In genomic region chr16:69017036-69017783, GRCh38 we compare ENCODE assay signal across 8 cellular contexts.
DNase-seq lines count a peak whose midpoint lies in the region; ATAC-seq and TF ChIP-seq lines count a peak whose summit lies in the region.
"Had no signal": no experiment of that assay in that cellular context is flagged by ENCODE, and none has a peak within 500 bp of the region (broad histone marks: within the 10 kb centered on the region; RNA-seq: fewer than 3 reads in every experiment).

No MANE protein-coding gene starts in this region.

- H3K9me3 ChIP-seq in Panc1 (ENCODE audit: control insufficient read depth, insufficient read depth, low read depth, low read length) (no peaks in the 10 kb centered on the region), hepatocyte (ENCODE audit: low read depth) (no peaks in the 10 kb centered on the region)

- H3K27me3 ChIP-seq in Panc1 (ENCODE audit: control insufficient read depth, insufficient read depth, low read length) (no peaks in the 10 kb centered on the region), hepatocyte (no peaks in the 10 kb centered on the region)

- no peaks in the 10 kb centered on the region for H3K9me2 ChIP-seq in hepatocyte (replicated peaks; ENCODE audit: insufficient read depth)

- H3K36me3 ChIP-seq in Panc1 (ENCODE audit: control insufficient read depth, insufficient read depth, low read length) (no peaks in the 10 kb centered on the region), hepatocyte (replicated peaks; ENCODE audit: insufficient read depth, low read depth) (no peaks in the 10 kb centered on the region)

- intact Hi-C loops in Panc1 (cut with micrococcal nuclease; ENCODE audit: unreplicated experiment): no loop called here

- 79% methylated on average over 2 of the region's 2 CpGs for WGBS in hepatocyte (ENCODE audit: low lambda C conversion rate, missing lambda C conversion rate)

- CTCF ChIA-PET in Panc1 (lab: Charles Lee): no interaction called here

- H3K4me2 ChIP-seq in hepatocyte: no peak overlapping the region

- H3K79me2 ChIP-seq in hepatocyte: no peaks in the 10 kb centered on the region

- H3K4me3 ChIP-seq in GM12865 (ENCODE audit: low read depth, low read length) (no peak overlapping the region), Panc1 (ENCODE audit: low read depth in 2 of 2, low read length in 2 of 2) (no peak overlapping the region), epithelial cell of esophagus (ENCODE audit: low read length) (no peak overlapping the region), hepatocyte (no peak overlapping the region)
- H3K4me3 ChIP-seq: SK-N-MC had no signal

- POLR2A ChIA-PET in Panc1 (lab: Charles Lee): interaction anchor here (0.6 kb wide), 1 partner anchor 67 kb away, joined by 3 read pairs; no protein-coding TSS in a partner anchor

- H4K20me1 ChIP-seq in hepatocyte (ENCODE audit: insufficient read depth, poor library complexity, severe bottlenecking): no peaks in the 10 kb centered on the region

- no TSS peak for BruUV-seq in Panc1 (replicated peaks; lab: Mats Ljungman, UMichigan)

- DNase-seq in GM12865 (ENCODE audit: low read depth): peak; percentile 8
- no peak for DNase-seq in Panc1 (ENCODE audit: low read depth, low spot score)
- peak; percentile 71 for DNase-seq in epithelial cell of esophagus (ENCODE audit: low read depth)
- DNase-seq in renal cortical epithelial cell (ENCODE audit: low read depth): peak; percentile 92
- DNase-seq in hepatocyte (ENCODE audit: low spot score): no peak

- TF ChIP-seq CTCF in GM12865 (IDR thresholded peaks at IDR 0.05; ENCODE audit: insufficient read depth, low read depth, low read length, missing control alignments): no peak
- TF ChIP-seq CTCF in Panc1 (IDR thresholded peaks at IDR 0.05): no peak
- no peak for TF ChIP-seq CTCF in epithelial cell of esophagus (IDR thresholded peaks at IDR 0.05; ENCODE audit: insufficient read depth, low read depth, low read length, missing control alignments)
- TF ChIP-seq CTCF in hepatocyte (IDR thresholded peaks at IDR 0.05; ENCODE audit: poor library complexity): no peak

- no peak overlapping the region for H3K27ac ChIP-seq in Panc1 (ENCODE audit: low read length)
- no peak overlapping the region for H3K27ac ChIP-seq in hepatocyte
- H3K27ac ChIP-seq: SK-N-MC had no signal

- in situ Hi-C loops in Panc1 (cut with HindIII; ENCODE audit: low pct_unique_long_range_greater_than_20kb, low sequenced_read_pairs): no loop called here

- H3K4me1 ChIP-seq in Panc1 (ENCODE audit: control insufficient read depth, insufficient read depth, low read length) (peaks cover 6% of the 10 kb centered on the region; the same call in 1 of the 2 replicates), hepatocyte (ENCODE audit: insufficient read depth) (no peaks in the 10 kb centered on the region)

- no peak overlapping the region for H2AFZ ChIP-seq in hepatocyte

- ATAC-seq in Panc1 (peak; percentile 80), HG03439 (IDR thresholded peaks at IDR 0.05; ENCODE audit: unreplicated experiment) (no peak), GM18861 (IDR thresholded peaks at IDR 0.05; ENCODE audit: unreplicated experiment) (no peak)

Comparison
In these comparisons a context has a peak if more than half of its experiments do, and no peak if none do; other contexts are left out.
1. DNase-seq: peak in GM12865 (single experiment), epithelial cell of esophagus (single experiment) and renal cortical epithelial cell (single experiment); none in Panc1 (single experiment) and hepatocyte (single experiment).